Comparison of ENCODE assay signal across 18 cellular contexts in the genomic region with DNA sequence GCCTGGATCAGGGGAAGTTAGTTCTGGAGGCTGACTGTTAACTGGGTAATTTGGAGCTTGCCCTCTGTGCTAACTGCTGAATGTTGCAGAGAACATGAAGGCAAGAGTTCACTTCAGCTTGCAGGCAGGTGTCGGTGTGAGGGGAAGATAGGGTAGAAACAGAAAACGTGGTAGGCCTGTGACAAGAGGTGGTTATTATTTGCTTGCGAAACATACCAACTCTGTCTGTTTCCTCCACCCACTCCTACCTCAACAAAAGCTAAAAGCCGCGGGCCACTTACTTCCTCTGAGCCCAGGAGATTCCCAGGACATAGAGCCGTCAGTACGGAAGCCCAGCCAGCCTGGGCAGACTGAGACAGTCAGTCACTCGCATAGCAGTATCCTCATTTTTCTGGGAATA.
DNase-seq lines count a peak whose midpoint lies in the region; ATAC-seq and TF ChIP-seq lines count a peak whose summit lies in the region.
"Had no signal": no experiment of that assay in that cellular context is flagged by ENCODE, and none has a peak within 500 bp of the region (broad histone marks: within the 10 kb centered on the region; RNA-seq: fewer than 3 reads in every experiment).

No MANE protein-coding gene starts in this region.

- 64% methylated on average over 6 of the region's 8 CpGs for WGBS in mammary epithelial cell (ENCODE audit: low coverage, missing lambda C conversion rate)

- H3K36me3 ChIP-seq in mammary epithelial cell (ENCODE audit: insufficient read depth, low read length) = no peaks in the 10 kb centered on the region
- H3K36me3 ChIP-seq: thoracic aorta had no signal

- H3K79me2 ChIP-seq in mammary epithelial cell (ENCODE audit: insufficient read depth, low read length) = no peaks in the 10 kb centered on the region

- no peak overlapping the region for H2AFZ ChIP-seq in mammary epithelial cell (ENCODE audit: low read depth, low read length)

- intact Hi-C loops in mammary epithelial cell (cut with micrococcal nuclease) = no loop called here
- intact Hi-C loops in posterior cingulate gyrus (cut with DNase I) = no loop called here

- H3K4me1 ChIP-seq in mammary epithelial cell (ENCODE audit: insufficient read depth, low read length) = no peaks in the 10 kb centered on the region
- H3K4me1 ChIP-seq: psoas muscle had no signal

- H3K4me2 ChIP-seq in mammary epithelial cell (ENCODE audit: insufficient read depth, low read depth, low read length) = no peak overlapping the region

- CTCF ChIA-PET in mammary epithelial cell (lab: Charles Lee; ENCODE audit: low non-redundant PET) = interaction anchor here (0.5 kb wide), 1 partner anchor 184 kb away, joined by 3 read pairs; no protein-coding TSS in a partner anchor

- no peaks in the 10 kb centered on the region for H4K20me1 ChIP-seq in mammary epithelial cell (ENCODE audit: insufficient read depth, low read length)

- dilution Hi-C loops in mammary epithelial cell (cut with HindIII; ENCODE audit: low sequenced_read_pairs) = no loop called here

- in situ Hi-C loops in mammary epithelial cell (cut with MboI; ENCODE audit: low sequenced_read_pairs in 2 of 2) = no loop called here

- no peak overlapping the region for H3K9ac ChIP-seq in mammary epithelial cell (ENCODE audit: insufficient read depth, low read length)

- no peak overlapping the region for H3K27ac ChIP-seq in mammary epithelial cell (ENCODE audit: insufficient read depth, low read depth, low read length)
- H3K27ac ChIP-seq: psoas muscle, thoracic aorta had no signal

- H3K9me3 ChIP-seq in mammary epithelial cell (replicated peaks; ENCODE audit: insufficient read depth, low read length) = no peaks in the 10 kb centered on the region
- H3K9me3 ChIP-seq: psoas muscle, thoracic aorta had no signal

- DNase-seq in GM10266 (ENCODE audit: extremely low spot score) = peak; percentile 19
- peak; percentile 51 for DNase-seq in HT-29 (ENCODE audit: low spot score)
- DNase-seq in mammary epithelial cell = peak; percentile 35
- DNase-seq in GDM1 (lab: John Stamatoyannopoulos, UW) = no peak
- no peak for DNase-seq in NCI-H345 (lab: John Stamatoyannopoulos, UW)
- no peak for DNase-seq in foreskin fibroblast
- DNase-seq in posterior cingulate gyrus = no peak
- DNase-seq: activated CD4-positive, alpha-beta T cell treated with anti-CD3 and anti-CD28 coated beads for 36 hours; cerebellar nuclear complex; DMS 273 treated with DMSO at 0.1 percent for 48 hours; HCEC 1CT; head of caudate nucleus; left cardiac atrium; NCI-H510A; psoas muscle; RPMI8226 had no signal

- TF ChIP-seq CTCF in GM10266 (IDR thresholded peaks at IDR 0.05; ENCODE audit: control insufficient read depth, insufficient read depth, low read depth, missing control alignments) (no peak), mammary epithelial cell (conservative IDR thresholded peaks at IDR 0.05 in 1 of 2, IDR thresholded peaks at IDR 0.05 in 1 of 2; ENCODE audit: extremely low read depth in 1 of 2, insufficient read depth in 1 of 2, low read depth in 1 of 2, low read length in 2 of 2) (no peak), foreskin fibroblast (IDR thresholded peaks at IDR 0.05; ENCODE audit: low read depth, low read length) (no peak)

- ATAC-seq in GM21360 (IDR thresholded peaks at IDR 0.05; ENCODE audit: unreplicated experiment) = peak; percentile 81
- ATAC-seq: activated CD4-positive, alpha-beta T cell treated with anti-CD3 and anti-CD28 coated beads for 36 hours; left cardiac atrium; psoas muscle had no signal

- H3K4me3 ChIP-seq in mammary epithelial cell (replicated peaks in 1 of 3; ENCODE audit: insufficient read depth in 1 of 3, low read depth in 2 of 3, low read length in 3 of 3) (no peak overlapping the region), foreskin fibroblast (ENCODE audit: low read depth in 1 of 2, low read length in 2 of 2) (no peak overlapping the region)
- H3K4me3 ChIP-seq: psoas muscle, thoracic aorta had no signal

- H3K27me3 ChIP-seq in mammary epithelial cell (ENCODE audit: insufficient read depth, low read length) = no peaks in the 10 kb centered on the region

- BruUV-seq in mammary epithelial cell (replicated peaks; lab: Mats Ljungman, UMichigan) = no TSS peak

Comparison
In these comparisons a context has a peak if more than half of its experiments do, and no peak if none do; other contexts are left out.
1. DNase-seq: peak in GM10266 (single experiment), HT-29 (single experiment) and mammary epithelial cell (single experiment); none in GDM1 (single experiment), NCI-H345 (single experiment), foreskin fibroblast (0 of 2) and posterior cingulate gyrus (0 of 10).